8 cellular contexts compared by ENCODE assay signal in genomic region chr9:36190388-36191289, GRCh38. TPM values are rescaled to one million over a fixed set of nuclear protein-coding genes. Genes with fewer than 3 reads are reported as not detected.
DNase-seq lines count a peak whose midpoint lies in the region; ATAC-seq and TF ChIP-seq lines count a peak whose summit lies in the region.

CLTA (plus strand) TSS chr9:36190921; CDS start chr9:36191057, 136 bp downstream.

- in situ Hi-C loops in KBM-7 (cut with MboI; ENCODE audit: low pct_unique_long_range_greater_than_20kb, low sequenced_read_pairs): no loop called here

- H3K36me3 ChIP-seq in PC-9 (ENCODE audit: low read depth): peaks cover 4% of the 10 kb centered on the region; the same call in 1 of the 2 replicates

- H3F3A ChIP-seq in PC-9 (ENCODE audit: insufficient read depth, low read depth): peaks cover 10% of the 10 kb centered on the region; the same call in 1 of the 2 replicates

- H3K9me2 ChIP-seq in PC-9 (ENCODE audit: insufficient read depth): no peaks in the 10 kb centered on the region

- H3K4me3 ChIP-seq in PC-9: peak within 1 kb of the TSS; percentile 91
- H3K4me3 ChIP-seq in epithelial cell of proximal tubule (ENCODE audit: low read depth, low read length): peak within 1 kb of the TSS; percentile 71

- ATAC-seq in GM21717 (IDR thresholded peaks at IDR 0.05; ENCODE audit: unreplicated experiment): peak; percentile 94

- no TSS peak for BruUV-seq in PC-9 (replicated peaks; lab: Mats Ljungman, UMichigan)

- H3K27me3 ChIP-seq in PC-9 (ENCODE audit: insufficient read depth, low read depth): no peaks in the 10 kb centered on the region

- no peaks in the 10 kb centered on the region for H3K9me3 ChIP-seq in PC-9 (ENCODE audit: insufficient read depth, low read depth)

- peak; percentile 50; the same call in 1 of the 2 replicates for TF ChIP-seq CTCF in PC-9 (conservative IDR thresholded peaks at IDR 0.05)
- TF ChIP-seq CTCF in epithelial cell of proximal tubule (conservative IDR thresholded peaks at IDR 0.05; ENCODE audit: low read depth, low read length): peak; percentile 67

- POLR2A ChIA-PET in PC-9 (lab: Charles Lee; ENCODE audit: unreplicated experiment): interaction anchor here (0.6 to 0.7 kb wide), 6 partner anchors 15 to 1969 kb away, joined by 3 to 7 read pairs (median 4); partner anchors contain the start of gene GNE

- H3K4me2 ChIP-seq in PC-9: peak within 1 kb of the TSS; percentile 96

- peak within 1 kb of the TSS; percentile 74 for H3K27ac ChIP-seq in PC-9

- intact Hi-C loops in PC-9 (cut with micrococcal nuclease; ENCODE audit: unreplicated experiment): loop anchor here (2.0 to 10.0 kb wide), 2 partner anchors 88 to 166 kb away; no protein-coding TSS in a partner anchor

- CTCF ChIA-PET in PC-9 (lab: Charles Lee): interaction anchor here (1.0 kb wide), 1 partner anchor 46 kb away, joined by 3 read pairs; no protein-coding TSS in a partner anchor

- DNase-seq in DMS79 (lab: John Stamatoyannopoulos, UW) (peak; percentile 99), KBM-7 (peak; percentile 99), PC-9 (peak; percentile 93 to 94), epithelial cell of proximal tubule (ENCODE audit: low read depth) (peak; percentile 94), mucosa of gallbladder (ENCODE audit: low spot score) (peak; percentile 97)
- DNase-seq in activated T-cell treated with anti-CD3 and anti-CD28 coated beads, Interleukin-2, amount 50 U/mL, for 1 hour: peak; percentile 88
- DNase-seq in stimulated activated CD8-positive, alpha-beta memory T cell treated with anti-CD3 and anti-CD28 coated beads, Interleukin-4, amount 100 ng/mL, for 4 hours (ENCODE audit: low read depth in 2 of 2, low spot score in 1 of 2): peak; percentile 88

- peak within 1 kb of the TSS; percentile 82 for H2AFZ ChIP-seq in PC-9

- peaks cover 30% of the 10 kb centered on the region for H3K4me1 ChIP-seq in PC-9 (replicated peaks; ENCODE audit: insufficient read depth)

- H3K79me2 ChIP-seq in PC-9 (ENCODE audit: low read depth): peaks cover 47% of the 10 kb centered on the region

- H4K20me1 ChIP-seq in PC-9 (ENCODE audit: insufficient read depth): peaks cover 37% of the 10 kb centered on the region

RNA-seq across cellular contexts. Expression of gene CLTA, which starts in this region (rescaled TPM):
- total RNA-seq in PC-9 (2021) (146 and 164 TPM in 2 replicates), epithelial cell of proximal tubule (423 and 461 TPM in 2 replicates), mucosa of gallbladder (185 TPM)

Comparison
In these comparisons a context has a peak if more than half of its experiments do, and no peak if none do; other contexts are left out.
1. Peak in every context shown above with its lines: DNase-seq, ATAC-seq, H3K4me3 ChIP-seq and H3K27ac ChIP-seq.